27 cellular contexts compared by ENCODE assay signal in the genomic region with DNA sequence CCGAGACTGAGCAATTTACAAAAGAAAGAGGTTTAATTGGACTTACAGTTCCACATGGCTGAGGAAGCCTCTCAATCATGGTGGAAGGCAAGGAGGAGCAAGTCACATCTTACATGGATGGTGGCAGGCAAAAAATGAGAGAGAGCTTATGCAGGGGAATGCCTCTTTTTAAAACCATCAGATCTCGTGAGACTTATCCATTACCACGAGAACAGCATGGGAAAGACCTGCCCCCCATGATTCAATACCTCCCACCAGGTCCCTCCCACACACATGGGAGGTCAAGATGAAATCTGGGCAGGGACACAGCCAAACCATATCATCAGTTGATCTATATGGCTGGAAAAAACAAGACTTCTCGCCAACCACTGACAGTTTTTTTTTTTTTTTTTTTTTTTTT.
A peak's percentile ranks its signal among the peaks of the same experiment; 100 is the strongest.
DNase-seq lines count a peak whose midpoint lies in the region; ATAC-seq, FAIRE-seq and TF ChIP-seq lines count a peak whose summit lies in the region.
"Had no signal": no experiment of that assay in that cellular context is flagged by ENCODE, and none has a peak within 500 bp of the region (broad histone marks: within the 10 kb centered on the region; RNA-seq: fewer than 3 reads in every experiment).

No MANE protein-coding gene starts in this region.

- intact Hi-C loops in kidney (cut with DNase I): no loop called here

- H3K4me1 ChIP-seq in rectal smooth muscle tissue (ENCODE audit: control insufficient read depth, insufficient read depth, low read length) (peaks cover 39% of the 10 kb centered on the region), kidney (ENCODE audit: control insufficient read depth in 1 of 2, insufficient read depth in 1 of 2, low read depth in 1 of 2, low read length in 2 of 2) (no peaks in the 10 kb centered on the region)
- H3K4me1 ChIP-seq: parathyroid adenoma, SJSA1 had no signal

- no peaks in the 10 kb centered on the region for H3K27me3 ChIP-seq in rectal smooth muscle tissue (ENCODE audit: control insufficient read depth, insufficient read depth, low read length)
- H3K27me3 ChIP-seq: SJSA1 had no signal

- H3K9ac ChIP-seq in SK-N-MC (ENCODE audit: insufficient read length) (no peak overlapping the region), rectal smooth muscle tissue (ENCODE audit: low read length) (no peak overlapping the region), kidney (ENCODE audit: low read length in 2 of 2) (no peak overlapping the region)
- H3K9ac ChIP-seq: parathyroid adenoma had no signal

- ATAC-seq in GM21737 (IDR thresholded peaks at IDR 0.05; ENCODE audit: unreplicated experiment): no peak
- ATAC-seq: activated T-cell treated with anti-CD3 and anti-CD28 coated beads, Interleukin-2, amount 50 U/mL, for 4 hours; esophagus mucosa; stimulated activated effector memory CD8-positive, alpha-beta T cell treated with anti-CD3 and anti-CD28 coated beads, Interleukin-12 subunit alpha, Interleukin-12 subunit beta, amount 100 ng/mL, for 72 hours had no signal

- no peak overlapping the region for H3K4me3 ChIP-seq in SK-N-MC
- H3K4me3 ChIP-seq in choroid plexus epithelial cell (ENCODE audit: low read depth, low read length): no peak overlapping the region
- H3K4me3 ChIP-seq in rectal smooth muscle tissue (ENCODE audit: low read length): no peak overlapping the region
- no peak overlapping the region for H3K4me3 ChIP-seq in kidney (ENCODE audit: low read length in 2 of 2)
- H3K4me3 ChIP-seq: SJSA1, thoracic aorta had no signal

- peak; percentile 81 for DNase-seq in DMS 273 (lab: John Stamatoyannopoulos, UW; ENCODE audit: unreplicated experiment)
- no peak for DNase-seq in SK-N-MC (ENCODE audit: low read depth, low spot score)
- peak; percentile 35 for DNase-seq in choroid plexus epithelial cell (ENCODE audit: low read depth)
- DNase-seq in kidney: no peak
- DNase-seq in cerebellar cortex (ENCODE audit: low spot score): no peak
- no peak for DNase-seq in SHP77 (lab: John Stamatoyannopoulos, UW)
- DNase-seq: activated CD4-positive, alpha-beta T cell treated with anti-CD3 and anti-CD28 coated beads for 1 hour; activated naive CD4-positive, alpha-beta T cell treated with anti-CD3 and anti-CD28 coated beads for 36 hours; activated T-cell treated with anti-CD3 and anti-CD28 coated beads, Interleukin-2, amount 50 U/mL, for 4 hours; anterior cingulate cortex; cortex of kidney; NCI-H1092 treated with DMSO at 0.1 percent for 48 hours; NCI-H2081; NCI-H226; NCI-H748 treated with DMSO at 0.1 percent for 48 hours; stimulated activated CD4-positive, alpha-beta T cell treated with anti-CD3 and anti-CD28 coated beads, Interleukin-4, amount 100 ng/mL, for 24 hours had no signal

- H3K27ac ChIP-seq in SK-N-MC: 0 out of 2 replicates have a peak overlapping the region, but pooled peaks have one; percentile 37
- H3K27ac ChIP-seq in rectal smooth muscle tissue (ENCODE audit: low read depth, low read length): peak overlapping the region; percentile 41
- H3K27ac ChIP-seq in kidney (ENCODE audit: low read depth in 2 of 2, low read length in 2 of 2): no peak overlapping the region
- H3K27ac ChIP-seq: parathyroid adenoma, SJSA1 had no signal

- no peak for TF ChIP-seq CTCF in choroid plexus epithelial cell (conservative IDR thresholded peaks at IDR 0.05; ENCODE audit: low read depth, low read length)
- no peak for TF ChIP-seq CTCF in kidney (IDR thresholded peaks at IDR 0.05; ENCODE audit: borderline replicate concordance, extremely low read depth, insufficient read depth)

- no peaks in the 10 kb centered on the region for H3K36me3 ChIP-seq in SK-N-MC (ENCODE audit: insufficient read depth, low read length)
- no peaks in the 10 kb centered on the region for H3K36me3 ChIP-seq in rectal smooth muscle tissue (ENCODE audit: control insufficient read depth, insufficient read depth, low read length)
- no peaks in the 10 kb centered on the region for H3K36me3 ChIP-seq in kidney (ENCODE audit: control insufficient read depth in 1 of 2, insufficient read depth in 2 of 2, low read length in 2 of 2)
- H3K36me3 ChIP-seq: SJSA1, thoracic aorta had no signal

- FAIRE-seq in kidney (lab: Jason Lieb, UNC): no peak
- FAIRE-seq: bronchial epithelial cell, frontal cortex, G401.6, H54 had no signal

- H3K9me3 ChIP-seq in SK-N-MC (ENCODE audit: low read depth, low read length) (no peaks in the 10 kb centered on the region), kidney (ENCODE audit: control insufficient read depth in 1 of 2, low read length in 2 of 2) (no peaks in the 10 kb centered on the region)
- H3K9me3 ChIP-seq: SJSA1, thoracic aorta had no signal

Comparison
In these comparisons a context has a peak if more than half of its experiments do, and no peak if none do; other contexts are left out.
1. DNase-seq: peak in DMS 273 (single experiment) and choroid plexus epithelial cell (single experiment); none in SK-N-MC (single experiment), kidney (single experiment), cerebellar cortex (single experiment) and SHP77 (0 of 2).
2. H3K27ac ChIP-seq: peak in SK-N-MC (single experiment) and rectal smooth muscle tissue (single experiment); none in kidney (0 of 2).